10 cellular contexts compared by ENCODE assay signal in genomic region chr5:122183098-122183794, GRCh38. TPM values are rescaled to one million over a fixed set of nuclear protein-coding genes. Genes with fewer than 3 reads are reported as not detected.
DNase-seq lines count a peak whose midpoint lies in the region; ATAC-seq and TF ChIP-seq lines count a peak whose summit lies in the region.
"Had no signal": no experiment of that assay in that cellular context is flagged by ENCODE, and none has a peak within 500 bp of the region (broad histone marks: within the 10 kb centered on the region; RNA-seq: fewer than 3 reads in every experiment).

No MANE protein-coding gene starts in this region.

- no peak overlapping the region for H2AFZ ChIP-seq in trophoblast cell (ENCODE audit: insufficient read depth, low read length, poor library complexity)

- H3K4me1 Mint-ChIP-seq in naive thymus-derived CD8-positive, alpha-beta T cell, result no peaks in the 10 kb centered on the region
- H3K4me1 Mint-ChIP-seq in activated T-cell treated with anti-CD3 and anti-CD28 coated beads, Interleukin-2, amount 50 U/mL, for 4 hours (ENCODE audit: low read depth), result peaks cover 4% of the 10 kb centered on the region

- no peaks in the 10 kb centered on the region for H3K79me1 ChIP-seq in trophoblast cell (ENCODE audit: low read length)

- ATAC-seq in RWPE2 (ENCODE audit: low read depth), result peak; percentile 87
- no peak for ATAC-seq in naive thymus-derived CD8-positive, alpha-beta T cell
- ATAC-seq in GM21423 (IDR thresholded peaks at IDR 0.05; ENCODE audit: unreplicated experiment), result no peak
- ATAC-seq in activated T-cell treated with anti-CD3 and anti-CD28 coated beads, Interleukin-2, amount 50 U/mL, for 4 hours, result no peak

- H3K23ac ChIP-seq in trophoblast cell (ENCODE audit: low read length), result no peak overlapping the region

- H2BK120ac ChIP-seq in trophoblast cell (ENCODE audit: insufficient read depth, low read length, poor library complexity), result no peak overlapping the region

- no peak for TF ChIP-seq CTCF in BJ (IDR thresholded peaks at IDR 0.05; ENCODE audit: insufficient read depth, low read depth, low read length)
- no peak for TF ChIP-seq CTCF in RWPE2 (IDR thresholded peaks at IDR 0.05; ENCODE audit: poor library complexity, severe bottlenecking)
- no peak for TF ChIP-seq CTCF in fibroblast of the aortic adventitia (IDR thresholded peaks at IDR 0.05; ENCODE audit: insufficient read depth, low read length)

- H3K27me3 Mint-ChIP-seq in naive thymus-derived CD8-positive, alpha-beta T cell, result peaks cover 0 to 24% (median 2%) of the 10 kb centered on the region in 5 donors
- H3K27me3 Mint-ChIP-seq in activated T-cell treated with anti-CD3 and anti-CD28 coated beads, Interleukin-2, amount 50 U/mL, for 4 hours (ENCODE audit: low read depth), result peaks cover 7% of the 10 kb centered on the region

- no peak overlapping the region for H3K27ac Mint-ChIP-seq in naive thymus-derived CD8-positive, alpha-beta T cell

- H3K4me3 Mint-ChIP-seq in naive thymus-derived CD8-positive, alpha-beta T cell, result no peak overlapping the region
- no peak overlapping the region for H3K4me3 Mint-ChIP-seq in activated T-cell treated with anti-CD3 and anti-CD28 coated beads, Interleukin-2, amount 50 U/mL, for 4 hours

- no peaks in the 10 kb centered on the region for H3K36me3 Mint-ChIP-seq in naive thymus-derived CD8-positive, alpha-beta T cell
- no peaks in the 10 kb centered on the region for H3K36me3 Mint-ChIP-seq in activated T-cell treated with anti-CD3 and anti-CD28 coated beads, Interleukin-2, amount 50 U/mL, for 4 hours (ENCODE audit: insufficient read depth)

- no CpG with 5 or more reads among the region's 7 CpGs for WGBS in trophoblast cell (ENCODE audit: extremely low coverage, insufficient coverage, insufficient read length)

- H2AK5ac ChIP-seq in trophoblast cell (ENCODE audit: low read length), result no peak overlapping the region

- no peak overlapping the region for H4K91ac ChIP-seq in trophoblast cell (ENCODE audit: low read depth, low read length)

- H3K4me2 ChIP-seq in trophoblast cell (ENCODE audit: low read length), result no peak overlapping the region

- H4K12ac ChIP-seq in trophoblast cell (ENCODE audit: low read depth, low read length), result no peak overlapping the region

- no peaks in the 10 kb centered on the region for H3K27me3 ChIP-seq in BJ (ENCODE audit: control insufficient read depth, insufficient read depth, low read length)
- no peaks in the 10 kb centered on the region for H3K27me3 ChIP-seq in RWPE2 (ENCODE audit: insufficient read depth, poor library complexity, severe bottlenecking)
- no peaks in the 10 kb centered on the region for H3K27me3 ChIP-seq in trophoblast cell (ENCODE audit: insufficient read depth, low read length)
- H3K27me3 ChIP-seq: Peyer's patch had no signal

- CTCF ChIA-PET in BJ (lab: Yijun Ruan, JAX), result interaction anchor here (1.0 to 1.7 kb wide), 4 partner anchors 11 to 106 kb away, joined by 3 to 12 read pairs (median 5); no protein-coding TSS in a partner anchor

- H3K9ac ChIP-seq in trophoblast cell (ENCODE audit: low read length), result no peak overlapping the region

- H3K9me3 Mint-ChIP-seq in naive thymus-derived CD8-positive, alpha-beta T cell, result peaks cover 0 to 3% (median 0%) of the 10 kb centered on the region in 9 donors
- no peaks in the 10 kb centered on the region for H3K9me3 Mint-ChIP-seq in activated T-cell treated with anti-CD3 and anti-CD28 coated beads, Interleukin-2, amount 50 U/mL, for 4 hours

- peak overlapping the region; percentile 38 for H2BK12ac ChIP-seq in trophoblast cell (ENCODE audit: low read length)

- H3K9me3 ChIP-seq in RWPE2 (ENCODE audit: severe bottlenecking) (no peaks in the 10 kb centered on the region), trophoblast cell (ENCODE audit: insufficient read depth, low read depth, low read length) (no peaks in the 10 kb centered on the region)
- H3K9me3 ChIP-seq: Peyer's patch had no signal

- POLR2A ChIA-PET in BJ (lab: Charles Lee), result no interaction called here
- POLR2A ChIA-PET in naive thymus-derived CD8-positive, alpha-beta T cell (lab: Charles Lee), result no interaction called here

- H3K4me1 ChIP-seq in RWPE2 (ENCODE audit: insufficient read depth, poor library complexity, severe bottlenecking) (peaks cover 47% of the 10 kb centered on the region), trophoblast cell (ENCODE audit: control insufficient read depth in 1 of 2, insufficient read depth in 2 of 2, low read length in 2 of 2) (no peaks in the 10 kb centered on the region)

- H3K4ac ChIP-seq in trophoblast cell (ENCODE audit: low read depth, low read length), result no peak overlapping the region

- no peak overlapping the region for H2BK5ac ChIP-seq in trophoblast cell (ENCODE audit: low read depth, low read length, poor library complexity)

- H4K8ac ChIP-seq in trophoblast cell (ENCODE audit: low read depth, low read length), result no peak overlapping the region

- H3K4me3 ChIP-seq in BJ (ENCODE audit: low read depth, low read length) (no peak overlapping the region), RWPE2 (ENCODE audit: severe bottlenecking) (no peak overlapping the region), fibroblast of the aortic adventitia (ENCODE audit: low read depth, low read length) (no peak overlapping the region), trophoblast cell (ENCODE audit: low read depth, low read length) (no peak overlapping the region)
- H3K4me3 ChIP-seq: Peyer's patch had no signal

- no peak overlapping the region for H3K14ac ChIP-seq in trophoblast cell (ENCODE audit: low read length)

- no peak overlapping the region for H3K18ac ChIP-seq in trophoblast cell (ENCODE audit: low read length)

- H3K27ac ChIP-seq in RWPE2 (ENCODE audit: poor library complexity, severe bottlenecking) (peak overlapping the region; percentile 95), trophoblast cell (ENCODE audit: low read depth, low read length) (no peak overlapping the region)
- H3K27ac ChIP-seq: Peyer's patch had no signal

- no peaks in the 10 kb centered on the region for H3K79me2 ChIP-seq in trophoblast cell (ENCODE audit: control insufficient read depth, insufficient read depth, low read length, poor library complexity)

- DNase-seq in BJ (ENCODE audit: low read depth), result peak; percentile 70
- DNase-seq in RWPE2 (ENCODE audit: low spot score), result peak; percentile 98
- peak; percentile 94 for DNase-seq in fibroblast of the aortic adventitia (ENCODE audit: low read depth)
- peak in 1 of 2 donors; percentile 13 for DNase-seq in trophoblast cell
- DNase-seq in naive thymus-derived CD8-positive, alpha-beta T cell, result no peak
- DNase-seq in activated T-cell treated with anti-CD3 and anti-CD28 coated beads, Interleukin-2, amount 50 U/mL, for 4 hours, result no peak
- no peak for DNase-seq in activated CD8-positive, alpha-beta memory T cell treated with anti-CD3 and anti-CD28 coated beads for 24 hours
- DNase-seq: DND-41 had no signal

- H3K36me3 ChIP-seq in BJ (ENCODE audit: control insufficient read depth, insufficient read depth, low read length), result no peaks in the 10 kb centered on the region
- no peaks in the 10 kb centered on the region for H3K36me3 ChIP-seq in RWPE2 (ENCODE audit: low read depth)
- H3K36me3 ChIP-seq in trophoblast cell (ENCODE audit: control insufficient read depth in 1 of 2, insufficient read depth in 2 of 2, low read length in 2 of 2), result no peaks in the 10 kb centered on the region
- H3K36me3 ChIP-seq: Peyer's patch had no signal

RNA-seq across cellular contexts. Expression of gene ZNF474, which starts 53.9 kb away (rescaled TPM):
- 0.06 and 0.22 TPM in 2 replicates for polyA plus RNA-seq in BJ (2011; rRNA removed)
- polyA minus RNA-seq in BJ (2011; rRNA and poly(A)+ RNA removed), result not detected in 2 replicates
- 0.09 TPM in 1 of 2 replicates, not detected in the other for total RNA-seq in fibroblast of the aortic adventitia (ENCODE audit: low replicate concordance)
- polyA plus RNA-seq in trophoblast cell (2013), result 0.08 and 0.14 TPM in 2 replicates
- total RNA-seq in naive thymus-derived CD8-positive, alpha-beta T cell, result under 1 TPM; 0.42 to 0.47 TPM
- not detected for polyA plus RNA-seq in naive thymus-derived CD8-positive, alpha-beta T cell
- under 1 TPM in 2 of 3 donors, not detected in 1; 0.25 to 0.40 TPM for total RNA-seq in activated T-cell treated with anti-CD3 and anti-CD28 coated beads, Interleukin-2, amount 50 U/mL, for 4 hours

Comparison
In these comparisons a context has a peak if more than half of its experiments do, and no peak if none do; other contexts are left out.
1. DNase-seq: peak in BJ (single experiment), RWPE2 (single experiment) and fibroblast of the aortic adventitia (single experiment); none in naive thymus-derived CD8-positive, alpha-beta T cell (0 of 10), activated T-cell treated with anti-CD3 and anti-CD28 coated beads, Interleukin-2, amount 50 U/mL, for 4 hours (single experiment) and activated CD8-positive, alpha-beta memory T cell treated with anti-CD3 and anti-CD28 coated beads for 24 hours (single experiment).